Comparison of ENCODE assay signal across 9 cellular contexts in genomic region chr15:28106294-28107110, GRCh38. TPM values are rescaled to one million over a fixed set of nuclear protein-coding genes. Genes with fewer than 3 reads are reported as not detected.
DNase-seq lines count a peak whose midpoint lies in the region; ATAC-seq lines count a peak whose summit lies in the region.
"Had no signal": no experiment of that assay in that cellular context is flagged by ENCODE, and none has a peak within 500 bp of the region (broad histone marks: within the 10 kb centered on the region; RNA-seq: fewer than 3 reads in every experiment).

No MANE protein-coding gene starts in this region.

- POLR2A ChIA-PET in naive thymus-derived CD4-positive, alpha-beta T cell (lab: Charles Lee) = no interaction called here

- DNase-seq in EH (ENCODE audit: low read depth) (peak; percentile 23), GDM1 (lab: John Stamatoyannopoulos, UW) (no peak)
- no peak for DNase-seq in T-helper 2 cell treated with Interferon-gamma antibody and Interleukin-4, amounts not matched to agents 5 μg/mL and 100 μg/mL, for 36 hours (ENCODE audit: low spot score)
- DNase-seq in naive thymus-derived CD4-positive, alpha-beta T cell = peak in 2 of 9 donors; percentile 32 to 39

- peaks cover 30% of the 10 kb centered on the region for H3K27me3 Mint-ChIP-seq in T-helper 2 cell treated with Interferon-gamma antibody and Interleukin-4, amounts not matched to agents 5 μg/mL and 100 μg/mL, for 36 hours (ENCODE audit: low read depth)
- peaks cover 12 to 44% (median 23%) of the 10 kb centered on the region in 5 donors for H3K27me3 Mint-ChIP-seq in naive thymus-derived CD4-positive, alpha-beta T cell

- H3K27ac ChIP-seq in esophagus (ENCODE audit: low read depth in 2 of 2, low read length in 1 of 2) = no peak overlapping the region
- H3K27ac ChIP-seq in naive thymus-derived CD4-positive, alpha-beta T cell (ENCODE audit: low read depth, low read length) = no peak overlapping the region

- no peaks in the 10 kb centered on the region for H3K9me3 Mint-ChIP-seq in T-helper 2 cell treated with Interferon-gamma antibody and Interleukin-4, amounts not matched to agents 5 μg/mL and 100 μg/mL, for 36 hours
- H3K9me3 Mint-ChIP-seq in naive thymus-derived CD4-positive, alpha-beta T cell = peaks cover 0 to 7% (median 0%) of the 10 kb centered on the region in 11 donors

- H3K27me3 ChIP-seq in esophagus (ENCODE audit: control insufficient read depth in 1 of 2, insufficient read depth in 2 of 2, low read length in 2 of 2) = no peaks in the 10 kb centered on the region
- H3K27me3 ChIP-seq in naive thymus-derived CD4-positive, alpha-beta T cell (ENCODE audit: control insufficient read depth in 2 of 2, insufficient read depth in 2 of 2, low read length in 2 of 2) = peaks cover 0 to 12% of the 10 kb centered on the region in 2 donors

- no peak overlapping the region for H3K27ac Mint-ChIP-seq in T-helper 2 cell treated with Interferon-gamma antibody and Interleukin-4, amounts not matched to agents 5 μg/mL and 100 μg/mL, for 36 hours
- H3K27ac Mint-ChIP-seq in naive thymus-derived CD4-positive, alpha-beta T cell = peak overlapping the region in 1 of 9 donors; percentile 71

- WGBS in esophagus, 2 donors = 3 to 6% methylated on average over 51 to 81 of the region's 81 CpGs

- peaks cover 9% of the 10 kb centered on the region for H3K4me1 Mint-ChIP-seq in T-helper 2 cell treated with Interferon-gamma antibody and Interleukin-4, amounts not matched to agents 5 μg/mL and 100 μg/mL, for 36 hours (ENCODE audit: low read depth)
- H3K4me1 Mint-ChIP-seq in naive thymus-derived CD4-positive, alpha-beta T cell = peaks cover 6 to 23% (median 10%) of the 10 kb centered on the region in 7 donors

- CTCF ChIA-PET in naive thymus-derived CD4-positive, alpha-beta T cell (lab: Charles Lee) = no interaction called here

- H3K36me3 ChIP-seq in esophagus (ENCODE audit: control insufficient read depth in 2 of 2, insufficient read depth in 2 of 2, low read length in 1 of 2) = peaks cover 0 to 2% of the 10 kb centered on the region in 2 donors
- peaks cover 0 to 4% (median 0%) of the 10 kb centered on the region in 3 experiments for H3K36me3 ChIP-seq in naive thymus-derived CD4-positive, alpha-beta T cell (ENCODE audit: control insufficient read depth in 2 of 3, insufficient read depth in 3 of 3, low read length in 3 of 3)

- H3K4me3 Mint-ChIP-seq in T-helper 2 cell treated with Interferon-gamma antibody and Interleukin-4, amounts not matched to agents 5 μg/mL and 100 μg/mL, for 36 hours = peak overlapping the region; percentile 53
- H3K4me3 Mint-ChIP-seq in naive thymus-derived CD4-positive, alpha-beta T cell = peak overlapping the region; percentile 64 to 91 (median 77)

- H3K9me3 ChIP-seq in esophagus (ENCODE audit: control insufficient read depth in 2 of 2, insufficient read depth in 1 of 2, low read depth in 1 of 2, low read length in 1 of 2) = peaks cover 0 to 6% of the 10 kb centered on the region in 2 donors
- no peaks in the 10 kb centered on the region for H3K9me3 ChIP-seq in naive thymus-derived CD4-positive, alpha-beta T cell (ENCODE audit: control insufficient read depth in 2 of 3, low read length in 3 of 3)

- H3K4me3 ChIP-seq in esophagus (ENCODE audit: low read depth in 1 of 2, low read length in 2 of 2) = peak overlapping the region; percentile 55 to 75
- H3K4me3 ChIP-seq in naive thymus-derived CD4-positive, alpha-beta T cell (ENCODE audit: low read length) = peak overlapping the region; percentile 65

- peaks cover 3% of the 10 kb centered on the region for H3K36me3 Mint-ChIP-seq in T-helper 2 cell treated with Interferon-gamma antibody and Interleukin-4, amounts not matched to agents 5 μg/mL and 100 μg/mL, for 36 hours (ENCODE audit: low read depth)
- H3K36me3 Mint-ChIP-seq in naive thymus-derived CD4-positive, alpha-beta T cell = peaks cover 4 to 7% (median 4%) of the 10 kb centered on the region in 5 donors

- peak; percentile 47 for ATAC-seq in naive thymus-derived CD4-positive, alpha-beta T cell
- ATAC-seq in GM19467 (IDR thresholded peaks at IDR 0.05; ENCODE audit: unreplicated experiment) = no peak
- ATAC-seq in GM21528 (IDR thresholded peaks at IDR 0.05; ENCODE audit: low FRiP score, unreplicated experiment) = no peak
- ATAC-seq in GM18520 (IDR thresholded peaks at IDR 0.05; ENCODE audit: unreplicated experiment) = no peak

- peaks cover 8 to 15% of the 10 kb centered on the region in 2 donors for H3K4me1 ChIP-seq in esophagus (ENCODE audit: control insufficient read depth in 2 of 2, insufficient read depth in 2 of 2, low read length in 1 of 2)
- peaks cover 5 to 6% of the 10 kb centered on the region in 2 donors for H3K4me1 ChIP-seq in naive thymus-derived CD4-positive, alpha-beta T cell (ENCODE audit: control insufficient read depth in 2 of 2, insufficient read depth in 2 of 2, low read length in 2 of 2)

- intact Hi-C loops in naive thymus-derived CD4-positive, alpha-beta T cell (cut with micrococcal nuclease) = no loop called here

RNA-seq across cellular contexts. Expression of gene OCA2, which starts 7.4 kb away (rescaled TPM):
- polyA plus RNA-seq in esophagus = 1 to 10 TPM; 1.1 to 1.2 TPM
- not detected for total RNA-seq in naive thymus-derived CD4-positive, alpha-beta T cell
- polyA plus RNA-seq in naive thymus-derived CD4-positive, alpha-beta T cell = not detected
- total RNA-seq: glomerular endothelial cell had no signal
